22 cellular contexts compared by ENCODE assay signal in the genomic region with DNA sequence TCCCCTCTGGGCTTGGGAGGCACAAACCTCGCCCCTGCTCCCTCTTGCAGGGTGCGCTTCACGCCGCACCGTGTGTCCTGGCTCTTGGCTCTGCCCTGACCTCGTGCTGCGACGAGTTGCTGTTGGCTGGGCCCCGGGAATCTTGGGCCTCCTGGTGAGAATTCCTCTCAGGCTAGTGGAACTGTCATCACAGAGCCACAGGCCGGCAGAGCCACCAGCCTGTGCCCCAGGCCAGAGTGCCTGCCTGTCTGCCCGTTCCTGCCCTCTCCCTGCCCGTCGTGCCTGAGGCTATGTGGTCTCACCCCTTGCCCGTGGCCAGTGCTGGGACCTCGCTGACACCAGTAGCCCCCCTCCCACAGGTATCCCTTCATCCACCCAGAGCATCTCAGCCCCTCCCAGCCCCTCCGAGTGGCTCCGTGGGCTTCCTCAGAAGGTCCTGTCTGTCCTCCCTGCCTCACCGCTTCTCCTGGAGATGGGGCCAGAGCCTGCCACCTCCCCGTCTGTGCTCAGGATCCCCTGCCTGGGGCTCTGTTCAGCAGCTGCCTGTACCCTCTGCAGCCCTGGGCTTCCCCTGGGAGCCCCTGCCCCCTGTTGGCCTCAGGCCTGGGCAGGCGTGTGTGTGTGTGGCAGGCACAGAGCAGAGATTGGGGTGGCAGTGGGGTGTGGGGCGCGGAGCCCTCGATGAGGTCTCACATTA. TPM values are rescaled to one million over a fixed set of nuclear protein-coding genes. Genes with fewer than 3 reads are reported as not detected.
DNase-seq lines count a peak whose midpoint lies in the region; ATAC-seq and TF ChIP-seq lines count a peak whose summit lies in the region.
"Had no signal": no experiment of that assay in that cellular context is flagged by ENCODE, and none has a peak within 500 bp of the region (broad histone marks: within the 10 kb centered on the region; RNA-seq: fewer than 3 reads in every experiment).

No MANE protein-coding gene starts in this region.

- intact Hi-C loops in Panc1 (cut with micrococcal nuclease; ENCODE audit: unreplicated experiment) = no loop called here
- intact Hi-C loops in psoas muscle (cut with DNase I) = no loop called here
- intact Hi-C loops in activated T-helper 1 cell treated with anti-CD3 and anti-CD28 coated beads, Interleukin-12 subunit alpha, Interleukin-12 subunit beta, Interleukin-2, Interleukin-4 antibody, amounts not matched to agents 30 ng/mL and 10 ng/mL and 1 ng/mL, durations not matched to agents 14 hours and 24 hours and 36 hours (cut with micrococcal nuclease) = loop anchor here (5.0 kb wide), 1 partner anchor 129 kb away; no protein-coding TSS in a partner anchor

- H3K27me3 ChIP-seq in H9 (ENCODE audit: insufficient read depth, low read length) = no peaks in the 10 kb centered on the region
- H3K27me3 ChIP-seq in Panc1 (ENCODE audit: control insufficient read depth, insufficient read depth, low read length) = no peaks in the 10 kb centered on the region
- H3K27me3 ChIP-seq in right atrium auricular region = no peaks in the 10 kb centered on the region
- H3K27me3 ChIP-seq in psoas muscle (ENCODE audit: insufficient read depth in 3 of 3, low read length in 2 of 3) = no peaks in the 10 kb centered on the region

- no peak overlapping the region for H3K23ac ChIP-seq in H9 (ENCODE audit: insufficient read length, low read depth, low read length)

- no TSS peak for BruUV-seq in Panc1 (replicated peaks; lab: Mats Ljungman, UMichigan)

- no peak overlapping the region for H2BK5ac ChIP-seq in H9 (ENCODE audit: insufficient read length, low read length)

- no CpG with 5 or more reads among the region's 23 CpGs for WGBS in H9 (ENCODE audit: extremely low coverage, insufficient read length, low lambda C conversion rate)
- 25 to 32% (median 31%) methylated on average over 23 of the region's 23 CpGs for WGBS in psoas muscle, 3 donors

- CTCF ChIA-PET in Panc1 (lab: Charles Lee) = no interaction called here

- no peaks in the 10 kb centered on the region; a peak in 3 of 7 replicates for H3K36me3 Mint-ChIP-seq in H9 (ENCODE audit: insufficient read depth in 1 of 3, low read depth in 3 of 3)
- H3K36me3 Mint-ChIP-seq in activated T-helper 1 cell treated with anti-CD3 and anti-CD28 coated beads, Interleukin-12 subunit alpha, Interleukin-12 subunit beta, Interleukin-2, Interleukin-4 antibody, amounts not matched to agents 30 ng/mL and 10 ng/mL and 1 ng/mL, durations not matched to agents 14 hours and 24 hours and 36 hours (ENCODE audit: low read depth) = peaks cover 3% of the 10 kb centered on the region

- DNase-seq in H9 (no peak), Panc1 (ENCODE audit: low read depth, low spot score) (no peak), right atrium auricular region (ENCODE audit: low spot score) (no peak), psoas muscle (peak; percentile 30 to 79), GM19240 (ENCODE audit: insufficient read length, low spot score) (no peak), SW 1271 (lab: John Stamatoyannopoulos, UW) (no peak)
- DNase-seq in activated T-helper 1 cell treated with anti-CD3 and anti-CD28 coated beads, Interleukin-12 subunit alpha, Interleukin-12 subunit beta, Interleukin-2, Interleukin-4 antibody, amounts not matched to agents 30 ng/mL and 10 ng/mL and 1 ng/mL, durations not matched to agents 14 hours and 24 hours and 36 hours (ENCODE audit: low spot score) = no peak
- DNase-seq: activated CD8-positive, alpha-beta T cell treated with anti-CD3 and anti-CD28 coated beads for 36 hours; activated naive CD8-positive, alpha-beta T cell treated with anti-CD3 and anti-CD28 coated beads, Interleukin-2, amount 50 U/mL, for 24 hours; activated T-cell treated with anti-CD3 and anti-CD28 coated beads, Interleukin-2, amount 50 U/mL, for 48 hours; effector CD4-positive, alpha-beta T cell; GF-D8; GM23248; KG1; mucosa of descending colon; NCI-H1105 treated with DMSO at 0.1 percent for 48 hours; NCI-H2171 treated with DMSO at 0.1 percent for 48 hours; NCI-H748 treated with DMSO at 0.1 percent for 48 hours; stimulated activated CD4-positive, alpha-beta T cell treated with anti-CD3 and anti-CD28 coated beads, Interleukin-4, amount 100 ng/mL, for 1 hour; T-helper 1 cell had no signal

- no peak overlapping the region for H3K4me3 ChIP-seq in Panc1 (ENCODE audit: low read depth in 2 of 2, low read length in 2 of 2)
- no peak overlapping the region for H3K4me3 ChIP-seq in right atrium auricular region
- H3K4me3 ChIP-seq in psoas muscle = peak overlapping the region; percentile 74
- H3K4me3 ChIP-seq: GM23248, mucosa of descending colon had no signal

- H3K14ac ChIP-seq in H9 (ENCODE audit: insufficient read depth, low read length) = no peak overlapping the region

- no peak overlapping the region for H3K9ac ChIP-seq in H9 (ENCODE audit: extremely low read depth, insufficient read length, low read length)
- H3K9ac ChIP-seq: GM23248 had no signal

- H3K27ac ChIP-seq in H9 (ENCODE audit: insufficient read length, low read depth, low read length) (no peak overlapping the region), Panc1 (ENCODE audit: low read length) (peak overlapping the region; percentile 76), right atrium auricular region (peak overlapping the region; percentile 22 to 91), psoas muscle (peak overlapping the region; percentile 96)
- H3K27ac ChIP-seq: GM23248, VCaP had no signal

- H3K4ac ChIP-seq in H9 (ENCODE audit: low read depth, low read length) = no peak overlapping the region

- H3K9me3 ChIP-seq in H9 (ENCODE audit: control insufficient read depth, low read depth, low read length) = no peaks in the 10 kb centered on the region
- no peaks in the 10 kb centered on the region for H3K9me3 ChIP-seq in Panc1 (ENCODE audit: control insufficient read depth, insufficient read depth, low read depth, low read length)
- no peaks in the 10 kb centered on the region for H3K9me3 ChIP-seq in right atrium auricular region
- H3K9me3 ChIP-seq in psoas muscle = no peaks in the 10 kb centered on the region
- H3K9me3 ChIP-seq: mucosa of descending colon had no signal

- no peaks in the 10 kb centered on the region for H3K27me3 Mint-ChIP-seq in H9 (ENCODE audit: low read depth)
- no peaks in the 10 kb centered on the region for H3K27me3 Mint-ChIP-seq in activated T-helper 1 cell treated with anti-CD3 and anti-CD28 coated beads, Interleukin-12 subunit alpha, Interleukin-12 subunit beta, Interleukin-2, Interleukin-4 antibody, amounts not matched to agents 30 ng/mL and 10 ng/mL and 1 ng/mL, durations not matched to agents 14 hours and 24 hours and 36 hours (ENCODE audit: insufficient read depth)
- H3K27me3 Mint-ChIP-seq: activated CD8-positive, alpha-beta T cell treated with anti-CD3 and anti-CD28 coated beads for 36 hours; activated naive CD8-positive, alpha-beta T cell treated with anti-CD3 and anti-CD28 coated beads, Interleukin-2, amount 50 U/mL, for 24 hours had no signal

- no peak overlapping the region for H3K56ac ChIP-seq in H9 (ENCODE audit: insufficient read length, low read depth, low read length)

- peaks cover 33 to 55% of the 10 kb centered on the region in 2 experiments for H3K4me1 Mint-ChIP-seq in H9
- H3K4me1 Mint-ChIP-seq in activated T-helper 1 cell treated with anti-CD3 and anti-CD28 coated beads, Interleukin-12 subunit alpha, Interleukin-12 subunit beta, Interleukin-2, Interleukin-4 antibody, amounts not matched to agents 30 ng/mL and 10 ng/mL and 1 ng/mL, durations not matched to agents 14 hours and 24 hours and 36 hours (ENCODE audit: low read depth) = peaks cover 11% of the 10 kb centered on the region

- peaks cover 1% of the 10 kb centered on the region; the same call in 1 of the 2 replicates for H3K79me2 ChIP-seq in H9 (ENCODE audit: insufficient read depth, low read length)

- H4K8ac ChIP-seq in H9 (replicated peaks; ENCODE audit: insufficient read length, low read depth, low read length) = no peak overlapping the region

- no peak overlapping the region for H2AFZ ChIP-seq in H9 (ENCODE audit: low read length)
- H2AFZ ChIP-seq: GM23248 had no signal

- no peak overlapping the region for H3K4me2 ChIP-seq in H9 (ENCODE audit: insufficient read depth, insufficient read length, low read length)

- H4K91ac ChIP-seq in H9 (ENCODE audit: insufficient read length, low read depth, low read length) = no peak overlapping the region

- no peaks in the 10 kb centered on the region for H3K9me3 Mint-ChIP-seq in H9
- no peaks in the 10 kb centered on the region for H3K9me3 Mint-ChIP-seq in activated T-helper 1 cell treated with anti-CD3 and anti-CD28 coated beads, Interleukin-12 subunit alpha, Interleukin-12 subunit beta, Interleukin-2, Interleukin-4 antibody, amounts not matched to agents 30 ng/mL and 10 ng/mL and 1 ng/mL, durations not matched to agents 14 hours and 24 hours and 36 hours
- H3K9me3 Mint-ChIP-seq: activated CD8-positive, alpha-beta T cell treated with anti-CD3 and anti-CD28 coated beads for 36 hours; activated naive CD8-positive, alpha-beta T cell treated with anti-CD3 and anti-CD28 coated beads, Interleukin-2, amount 50 U/mL, for 24 hours had no signal

- H4K5ac ChIP-seq in H9 (ENCODE audit: insufficient read length, low read depth, low read length) = no peak overlapping the region

- H2BK12ac ChIP-seq in H9 (ENCODE audit: insufficient read length, low read depth, low read length) = no peak overlapping the region

- no peak overlapping the region; a peak in 1 of 5 replicates for H3K4me3 Mint-ChIP-seq in H9
- H3K4me3 Mint-ChIP-seq in activated T-helper 1 cell treated with anti-CD3 and anti-CD28 coated beads, Interleukin-12 subunit alpha, Interleukin-12 subunit beta, Interleukin-2, Interleukin-4 antibody, amounts not matched to agents 30 ng/mL and 10 ng/mL and 1 ng/mL, durations not matched to agents 14 hours and 24 hours and 36 hours = no peak overlapping the region
- H3K4me3 Mint-ChIP-seq: activated CD8-positive, alpha-beta T cell treated with anti-CD3 and anti-CD28 coated beads for 36 hours; activated naive CD8-positive, alpha-beta T cell treated with anti-CD3 and anti-CD28 coated beads, Interleukin-2, amount 50 U/mL, for 24 hours had no signal

- no peak overlapping the region for H2BK20ac ChIP-seq in H9 (ENCODE audit: low read depth, low read length, poor library complexity, severe bottlenecking)

- H2BK15ac ChIP-seq in H9 (ENCODE audit: low read depth, low read length) = no peak overlapping the region

- H3K27ac Mint-ChIP-seq in H9 = peak overlapping the region; percentile 77 to 80 (median 78); a peak in 3 of 7 replicates
- H3K27ac Mint-ChIP-seq in activated T-helper 1 cell treated with anti-CD3 and anti-CD28 coated beads, Interleukin-12 subunit alpha, Interleukin-12 subunit beta, Interleukin-2, Interleukin-4 antibody, amounts not matched to agents 30 ng/mL and 10 ng/mL and 1 ng/mL, durations not matched to agents 14 hours and 24 hours and 36 hours = no peak overlapping the region
- H3K27ac Mint-ChIP-seq: activated CD8-positive, alpha-beta T cell treated with anti-CD3 and anti-CD28 coated beads for 36 hours; activated naive CD8-positive, alpha-beta T cell treated with anti-CD3 and anti-CD28 coated beads, Interleukin-2, amount 50 U/mL, for 24 hours had no signal

- no peak overlapping the region for H2BK120ac ChIP-seq in H9 (ENCODE audit: low read depth, low read length, poor library complexity, severe bottlenecking)

- no peak overlapping the region for H3K18ac ChIP-seq in H9 (ENCODE audit: insufficient read length, low read depth, low read length)

- peaks cover 3% of the 10 kb centered on the region for H3K23me2 ChIP-seq in H9 (ENCODE audit: insufficient read length, low read depth, low read length, poor library complexity, severe bottlenecking)

- peak; percentile 10; the same call in 1 of the 2 replicates for ATAC-seq in Panc1
- ATAC-seq in psoas muscle = peak in 3 of 4 donors; percentile 10 to 18 (median 12)
- ATAC-seq: activated CD8-positive, alpha-beta T cell treated with anti-CD3 and anti-CD28 coated beads for 36 hours; activated naive CD8-positive, alpha-beta T cell treated with anti-CD3 and anti-CD28 coated beads, Interleukin-2, amount 50 U/mL, for 24 hours; mucosa of descending colon had no signal

- H3K79me1 ChIP-seq in H9 (ENCODE audit: insufficient read depth, low read depth, low read length, poor library complexity, severe bottlenecking) = peaks cover 9% of the 10 kb centered on the region

- no peak overlapping the region for H3T11ph ChIP-seq in H9 (ENCODE audit: low read length)

- H2AK5ac ChIP-seq in H9 (ENCODE audit: insufficient read length, low read length) = no peak overlapping the region

- in situ Hi-C loops in Panc1 (cut with HindIII; ENCODE audit: low pct_unique_long_range_greater_than_20kb, low sequenced_read_pairs) = no loop called here

- H3K36me3 ChIP-seq in Panc1 (ENCODE audit: control insufficient read depth, insufficient read depth, low read length) = no peaks in the 10 kb centered on the region
- no peaks in the 10 kb centered on the region for H3K36me3 ChIP-seq in right atrium auricular region
- H3K36me3 ChIP-seq in psoas muscle (ENCODE audit: insufficient read depth in 1 of 2, low read depth in 1 of 2) = peaks cover 0 to 4% of the 10 kb centered on the region in 2 donors

- TF ChIP-seq CTCF in H9 (conservative IDR thresholded peaks at IDR 0.05) = no peak
- no peak for TF ChIP-seq CTCF in Panc1 (IDR thresholded peaks at IDR 0.05)
- TF ChIP-seq CTCF in right atrium auricular region (IDR thresholded peaks at IDR 0.05) = no peak
- TF ChIP-seq CTCF in psoas muscle (IDR thresholded peaks at IDR 0.05) = no peak

- no peaks in the 10 kb centered on the region for H4K20me1 ChIP-seq in H9 (ENCODE audit: control insufficient read depth, insufficient read depth, insufficient read length)

- POLR2A ChIA-PET in Panc1 (lab: Charles Lee) = no interaction called here

- H3K4me1 ChIP-seq in H9 (ENCODE audit: insufficient read depth, low read length) = no peaks in the 10 kb centered on the region; the same call in 1 of the 2 replicates
- H3K4me1 ChIP-seq in Panc1 (ENCODE audit: control insufficient read depth, insufficient read depth, low read length) = peaks cover 72% of the 10 kb centered on the region
- H3K4me1 ChIP-seq in right atrium auricular region = peaks cover 0 to 65% of the 10 kb centered on the region in 2 donors
- peaks cover 51% of the 10 kb centered on the region for H3K4me1 ChIP-seq in psoas muscle

RNA-seq across cellular contexts. Expression of a gene that starts 13.3 kb away (rescaled TPM):
- total RNA-seq in H9 (2021) = 155 and 161 TPM in 2 replicates
- total RNA-seq in Panc1 (2021; ENCODE audit: unreplicated experiment) = 180 TPM
- polyA plus RNA-seq in Panc1 (2012; ENCODE audit: insufficient read length) = 341 TPM
- 100 to 1,000 TPM; 593 to 729 TPM for total RNA-seq in right atrium auricular region
- 100 to 1,000 TPM; 216 to 306 (median 287) TPM for total RNA-seq in psoas muscle
- 100 to 1,000 TPM; 488 to 805 (median 716) TPM for polyA plus RNA-seq in psoas muscle
- total RNA-seq in activated T-helper 1 cell treated with anti-CD3 and anti-CD28 coated beads, Interleukin-12 subunit alpha, Interleukin-12 subunit beta, Interleukin-2, Interleukin-4 antibody, amounts not matched to agents 30 ng/mL and 10 ng/mL and 1 ng/mL, durations not matched to agents 14 hours and 24 hours and 36 hours = 131 and 133 TPM in 2 replicates

RNA-seq across cellular contexts. Expression of a gene that starts 24.4 kb away (rescaled TPM):
- total RNA-seq in H9 (2021) = not detected in 2 replicates
- not detected for total RNA-seq in Panc1 (2021; ENCODE audit: unreplicated experiment)
- not detected for polyA plus RNA-seq in Panc1 (2012; ENCODE audit: insufficient read length)
- total RNA-seq in right atrium auricular region = not detected
- total RNA-seq in psoas muscle = not detected
- polyA plus RNA-seq in psoas muscle = under 1 TPM in 2 of 3 donors, not detected in 1; 0.03 to 0.04 TPM
- total RNA-seq in activated T-helper 1 cell treated with anti-CD3 and anti-CD28 coated beads, Interleukin-12 subunit alpha, Interleukin-12 subunit beta, Interleukin-2, Interleukin-4 antibody, amounts not matched to agents 30 ng/mL and 10 ng/mL and 1 ng/mL, durations not matched to agents 14 hours and 24 hours and 36 hours = 0.13 TPM in 1 of 2 replicates, not detected in the other
- total RNA-seq: GM23248, temporal lobe had no signal
- polyA plus RNA-seq: GM23248 had no signal

RNA-seq across cellular contexts. Expression of a gene that starts 29.1 kb away (rescaled TPM):
- total RNA-seq in H9 (2021) (162 and 164 TPM in 2 replicates), Panc1 (2021; ENCODE audit: unreplicated experiment) (233 TPM), right atrium auricular region (10 to 100 TPM; 60.3 to 63.9 TPM), psoas muscle (100 to 1,000 TPM; 111 to 209 (median 158) TPM)
- polyA plus RNA-seq in Panc1 (2012; ENCODE audit: insufficient read length) = 250 TPM
- 100 to 1,000 TPM in 2 of 3 donors, 10 to 100 TPM in 1; 77.8 to 145 (median 136) TPM for polyA plus RNA-seq in psoas muscle
- total RNA-seq in activated T-helper 1 cell treated with anti-CD3 and anti-CD28 coated beads, Interleukin-12 subunit alpha, Interleukin-12 subunit beta, Interleukin-2, Interleukin-4 antibody, amounts not matched to agents 30 ng/mL and 10 ng/mL and 1 ng/mL, durations not matched to agents 14 hours and 24 hours and 36 hours = 110 and 120 TPM in 2 replicates

RNA-seq across cellular contexts. Expression of a gene that starts 40.3 kb away (rescaled TPM):
- 77.7 and 87.0 TPM in 2 replicates for total RNA-seq in H9 (2021)
- 149 TPM for total RNA-seq in Panc1 (2021; ENCODE audit: unreplicated experiment)
- polyA plus RNA-seq in Panc1 (2012; ENCODE audit: insufficient read length) = 101 TPM
- total RNA-seq in right atrium auricular region = 10 to 100 TPM; 36.5 to 52.9 TPM
- total RNA-seq in psoas muscle = 100 to 1,000 TPM in 1 of 4 donors, 10 to 100 TPM in 3; 32.6 to 105 (median 42.6) TPM
- 10 to 100 TPM; 20.8 to 32.0 (median 24.4) TPM for polyA plus RNA-seq in psoas muscle
- 104 and 120 TPM in 2 replicates for total RNA-seq in activated T-helper 1 cell treated with anti-CD3 and anti-CD28 coated beads, Interleukin-12 subunit alpha, Interleukin-12 subunit beta, Interleukin-2, Interleukin-4 antibody, amounts not matched to agents 30 ng/mL and 10 ng/mL and 1 ng/mL, durations not matched to agents 14 hours and 24 hours and 36 hours

Comparison
In these comparisons a context has a peak if more than half of its experiments do, and no peak if none do; other contexts are left out.
1. DNase-seq: peak in psoas muscle (2 of 2); none in H9 (single experiment), Panc1 (single experiment), right atrium auricular region (single experiment), activated T-helper 1 cell treated with anti-CD3 and anti-CD28 coated beads, Interleukin-12 subunit alpha, Interleukin-12 subunit beta, Interleukin-2, Interleukin-4 antibody, amounts not matched to agents 30 ng/mL and 10 ng/mL and 1 ng/mL, durations not matched to agents 14 hours and 24 hours and 36 hours (single experiment), GM19240 (single experiment) and SW 1271 (0 of 2).